In the genomic region with DNA sequence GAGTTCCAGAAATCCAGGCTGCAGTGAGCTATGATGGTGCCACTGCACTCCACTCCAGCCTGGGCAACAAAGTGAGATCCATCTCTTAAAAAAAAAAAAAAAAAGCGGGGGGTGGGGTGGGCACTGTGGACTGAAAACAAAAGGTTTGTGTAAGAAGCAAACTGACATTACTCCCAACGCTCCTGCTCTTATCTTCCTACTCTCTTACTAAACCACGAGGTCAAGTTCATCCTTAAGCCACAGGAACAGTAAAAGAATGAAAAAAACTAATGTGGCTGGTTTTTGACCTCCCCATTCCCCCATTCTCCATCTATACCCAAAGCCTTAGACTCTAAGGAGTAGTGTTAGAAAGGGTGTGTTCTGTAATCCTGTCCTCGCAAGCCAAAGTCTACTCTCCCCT, we compare ENCODE assay signal across 20 cellular contexts. TPM values are rescaled to one million over a fixed set of nuclear protein-coding genes. Genes with fewer than 3 reads are reported as not detected.
"Had no signal": no experiment of that assay in that cellular context is flagged by ENCODE, and none has a peak within 500 bp of the region (broad histone marks: within the 10 kb centered on the region; RNA-seq: fewer than 3 reads in every experiment).

No MANE protein-coding gene starts in this region.

- H3K27ac ChIP-seq: gastrocnemius medialis, psoas muscle, suprapubic skin, upper lobe of left lung had no signal

- ATAC-seq: activated T-cell treated with anti-CD3 and anti-CD28 coated beads, Interleukin-2, amount 50 U/mL, for 4 hours; gastrocnemius medialis; left lobe of liver; psoas muscle; right cardiac atrium had no signal

- H3K27me3 Mint-ChIP-seq: activated B cell treated with CpG ODN at 0.5 μM for 24 hours; naive B cell; stimulated activated naive CD8-positive, alpha-beta T cell treated with anti-CD3 and anti-CD28 coated beads, Interleukin-15, Interleukin-2, amounts not matched to agents 100 ng/mL and 50 ng/mL, for 24 hours had no signal

- H3K4me3 ChIP-seq: dorsolateral prefrontal cortex, gastrocnemius medialis, lung, psoas muscle, suprapubic skin, upper lobe of left lung had no signal

- H3K4me3 Mint-ChIP-seq: activated B cell treated with CpG ODN at 0.5 μM for 24 hours; activated T-cell treated with anti-CD3 and anti-CD28 coated beads, Interleukin-2, amount 50 U/mL, for 4 hours; endodermal cell; neural crest cell; stimulated activated naive CD8-positive, alpha-beta T cell treated with anti-CD3 and anti-CD28 coated beads, Interleukin-15, Interleukin-2, amounts not matched to agents 100 ng/mL and 50 ng/mL, for 24 hours had no signal

- H3K27ac Mint-ChIP-seq: activated B cell treated with CpG ODN at 0.5 μM for 24 hours; endodermal cell; stimulated activated naive CD8-positive, alpha-beta T cell treated with anti-CD3 and anti-CD28 coated beads, Interleukin-15, Interleukin-2, amounts not matched to agents 100 ng/mL and 50 ng/mL, for 24 hours had no signal

- H3K4me1 ChIP-seq: gastrocnemius medialis, psoas muscle, suprapubic skin, upper lobe of left lung had no signal

- DNase-seq: activated B cell treated with CpG ODN at 0.5 μM for 24 hours; activated CD4-positive, alpha-beta T cell treated with anti-CD3 and anti-CD28 coated beads for 48 hours; activated CD8-positive, alpha-beta memory T cell treated with anti-CD3 and anti-CD28 coated beads, Interleukin-2, amount 50 U/mL, for 4 hours; activated effector memory CD4-positive, alpha-beta T cell treated with Interleukin-2 at 50 U/mL for 16 hours; activated naive CD4-positive, alpha-beta T cell treated with anti-CD3 and anti-CD28 coated beads, Interleukin-2, amount 50 U/mL, for 16 hours; activated T-cell treated with anti-CD3 and anti-CD28 coated beads, Interleukin-2, amount 50 U/mL, for 4 hours; amniotic stem cell; dorsolateral prefrontal cortex; endodermal cell; gastrocnemius medialis; kidney; naive B cell; psoas muscle; right cardiac atrium; upper lobe of left lung had no signal

- H3K9me3 Mint-ChIP-seq: activated B cell treated with CpG ODN at 0.5 μM for 24 hours; activated T-cell treated with anti-CD3 and anti-CD28 coated beads, Interleukin-2, amount 50 U/mL, for 4 hours; endodermal cell; naive B cell; stimulated activated naive CD8-positive, alpha-beta T cell treated with anti-CD3 and anti-CD28 coated beads, Interleukin-15, Interleukin-2, amounts not matched to agents 100 ng/mL and 50 ng/mL, for 24 hours had no signal

- H3K27me3 ChIP-seq: dorsolateral prefrontal cortex, gastrocnemius medialis, suprapubic skin, upper lobe of left lung had no signal

- H3K9me3 ChIP-seq: gastrocnemius medialis, psoas muscle, suprapubic skin, upper lobe of left lung had no signal

RNA-seq across cellular contexts. Expression of gene TFAP2E, which starts 30.8 kb away (rescaled TPM):
- total RNA-seq: gastrocnemius medialis, psoas muscle had no signal
